1 cellular context compared by ENCODE assay signal in genomic region chr3:189233225-189233858, GRCh38.
TF ChIP-seq lines count a peak whose summit lies in the region.

No MANE protein-coding gene starts in this region.

TF ChIP-seq in HCT116, 20 proteins besides CTCF, POLR2A, EP300 and RAD21 (continued from another document):
- TF ChIP-seq CBX3 (IDR thresholded peaks at IDR 0.05; ENCODE audit: low read depth) (no peak), CEBPB (IDR thresholded peaks at IDR 0.05; ENCODE audit: low read depth) (no peak)
